25 cellular contexts compared by ENCODE assay signal in the genomic region with DNA sequence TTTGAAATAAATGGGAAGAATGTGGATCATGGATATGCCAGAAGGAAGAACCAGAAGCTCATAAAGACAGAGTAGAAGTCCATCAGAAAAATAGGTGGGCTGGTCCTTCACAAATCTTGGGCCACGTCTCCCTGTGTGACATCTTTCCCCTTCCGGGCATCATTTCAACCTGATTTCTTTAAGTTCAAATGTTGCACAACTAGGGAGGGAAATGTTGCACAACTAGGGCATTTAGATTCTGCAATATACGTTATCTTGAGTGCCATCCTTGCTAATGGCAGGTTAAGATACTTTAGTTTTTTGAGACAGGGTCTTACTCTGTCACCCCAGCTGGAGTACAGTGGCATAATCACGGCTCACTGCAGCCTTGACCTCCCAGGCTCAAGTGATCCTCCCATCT.
"Had no signal": no experiment of that assay in that cellular context is flagged by ENCODE, and none has a peak within 500 bp of the region (broad histone marks: within the 10 kb centered on the region; RNA-seq: fewer than 3 reads in every experiment).

No MANE protein-coding gene starts in this region.

- ATAC-seq: gastrocnemius medialis, left lung, lower lobe of right lung, natural killer cell, psoas muscle, upper lobe of right lung had no signal

- H3K36me3 ChIP-seq: esophagus squamous epithelium, gastrocnemius medialis, left lung, lower lobe of right lung, neural progenitor cell, suprapubic skin, tibial artery, upper lobe of right lung had no signal

- H3K4me1 ChIP-seq: lower lobe of right lung, parathyroid adenoma, upper lobe of right lung had no signal

- DNase-seq: activated CD4-positive, alpha-beta memory T cell treated with anti-CD3 and anti-CD28 coated beads, Interleukin-2, amount 10 ng/mL, durations not matched to agents 7 days and 5 days; activated CD4-positive, alpha-beta T cell treated with anti-CD3 and anti-CD28 coated beads for 1 hour; activated CD4-positive, alpha-beta T cell treated with anti-CD3 and anti-CD28 coated beads, Interleukin-2, amount 10 ng/mL, durations not matched to agents 7 days and 5 days; activated CD8-positive, alpha-beta memory T cell treated with anti-CD3 and anti-CD28 coated beads, Interleukin-2, amount 50 U/mL, for 48 hours; activated gamma-delta T cell; activated naive CD4-positive, alpha-beta T cell treated with anti-CD3 and anti-CD28 coated beads, Interleukin-2, amount 10 ng/mL, durations not matched to agents 7 days and 5 days; activated T-cell treated with anti-CD3 and anti-CD28 coated beads, Interleukin-2, amount 50 U/mL, for 24 hours; amygdala; caudate nucleus; esophagus squamous epithelium; gastrocnemius medialis; glutamatergic neuron; left lung; lower lobe of right lung; mesendoderm; natural killer cell; occipital lobe; psoas muscle; stimulated activated CD4-positive, alpha-beta T cell treated with anti-CD3 and anti-CD28 coated beads, Interleukin-15, amount 100 ng/mL, for 24 hours; stimulated activated naive CD4-positive, alpha-beta T cell; tibial artery; upper lobe of right lung had no signal

- H3K9me3 ChIP-seq: esophagus squamous epithelium, gastrocnemius medialis, left lung, lower lobe of right lung, psoas muscle, suprapubic skin, tibial artery, upper lobe of right lung had no signal

- H3K27ac ChIP-seq: esophagus squamous epithelium, gastrocnemius medialis, left lung, lower lobe of right lung, neural progenitor cell, parathyroid adenoma, psoas muscle, suprapubic skin, tibial artery, upper lobe of right lung had no signal

- H3K4me3 ChIP-seq: esophagus squamous epithelium, gastrocnemius medialis, left lung, lower lobe of right lung, neural progenitor cell, psoas muscle, suprapubic skin, tibial artery, upper lobe of right lung had no signal

- H3K27me3 ChIP-seq: esophagus squamous epithelium, gastrocnemius medialis, left lung, neural progenitor cell, suprapubic skin, tibial artery, upper lobe of right lung had no signal
